Comparison of ENCODE assay signal across 25 cellular contexts in the genomic region with DNA sequence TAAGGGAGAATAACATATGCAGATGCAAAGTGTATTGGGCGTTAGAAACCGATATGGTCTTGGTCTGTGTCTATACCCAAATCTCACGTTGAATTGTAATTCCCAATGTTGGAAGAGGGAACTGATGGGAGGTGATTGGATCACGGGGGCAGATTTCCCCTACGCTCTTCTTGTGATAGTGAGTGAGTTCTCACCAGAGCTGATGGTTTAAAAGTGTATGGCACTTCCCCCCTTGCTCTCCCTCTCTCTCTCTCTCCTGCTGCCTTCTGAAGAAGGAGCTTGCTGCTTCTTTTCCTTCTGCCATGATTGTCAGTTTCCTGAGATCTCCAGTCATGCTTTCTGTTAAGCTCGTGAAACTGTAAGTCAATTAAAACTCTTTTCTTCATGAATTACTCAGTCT.
"Had no signal": no experiment of that assay in that cellular context is flagged by ENCODE, and none has a peak within 500 bp of the region (broad histone marks: within the 10 kb centered on the region; RNA-seq: fewer than 3 reads in every experiment).

No MANE protein-coding gene starts in this region.

- H3K4me1 ChIP-seq: breast epithelium, colonic mucosa, left lung, tibial artery had no signal

- H3K4me2 ChIP-seq: hepatocyte had no signal

- H3K4me3 ChIP-seq: breast epithelium, colonic mucosa, dorsolateral prefrontal cortex, hepatocyte, left lung, tibial artery had no signal

- H3K27me3 ChIP-seq: breast epithelium, colonic mucosa, dorsolateral prefrontal cortex, hepatocyte, left lung, tibial artery had no signal

- H3K27ac ChIP-seq: breast epithelium, colonic mucosa, dorsolateral prefrontal cortex, hepatocyte, left lung, tibial artery had no signal

- H3K36me3 ChIP-seq: breast epithelium, colonic mucosa, left lung, tibial artery had no signal

- H3K79me2 ChIP-seq: hepatocyte had no signal

- H3K4me1 Mint-ChIP-seq: activated naive CD8-positive, alpha-beta T cell treated with anti-CD3 and anti-CD28 coated beads for 36 hours; central memory CD8-positive, alpha-beta T cell; stimulated activated effector memory CD8-positive, alpha-beta T cell treated with anti-CD3 and anti-CD28 coated beads, Interleukin-12 subunit alpha, Interleukin-12 subunit beta, amount 100 ng/mL, for 72 hours; stimulated activated naive CD8-positive, alpha-beta T cell treated with anti-CD3 and anti-CD28 coated beads, Interleukin-15, amount 100 ng/mL, for 72 hours had no signal

- H2AFZ ChIP-seq: hepatocyte had no signal

- H3K27ac Mint-ChIP-seq: activated naive CD8-positive, alpha-beta T cell treated with anti-CD3 and anti-CD28 coated beads for 36 hours; effector memory CD8-positive, alpha-beta T cell; stimulated activated effector memory CD8-positive, alpha-beta T cell treated with anti-CD3 and anti-CD28 coated beads, Interleukin-12 subunit alpha, Interleukin-12 subunit beta, amount 100 ng/mL, for 72 hours; stimulated activated naive CD8-positive, alpha-beta T cell treated with anti-CD3 and anti-CD28 coated beads, Interleukin-15, amount 100 ng/mL, for 72 hours had no signal

- ATAC-seq: activated T-cell treated with anti-CD3 and anti-CD28 coated beads, Interleukin-2, amount 50 U/mL, for 4 hours; effector memory CD8-positive, alpha-beta T cell; esophagus mucosa; left lung; sciatic nerve; stimulated activated effector memory CD8-positive, alpha-beta T cell treated with anti-CD3 and anti-CD28 coated beads, Interleukin-12 subunit alpha, Interleukin-12 subunit beta, amount 100 ng/mL, for 72 hours; stimulated activated naive CD8-positive, alpha-beta T cell treated with anti-CD3 and anti-CD28 coated beads, Interleukin-15, amount 100 ng/mL, for 72 hours had no signal

- DNase-seq: activated CD4-positive, alpha-beta T cell treated with anti-CD3 and anti-CD28 coated beads for 4 hours; activated CD4-positive, alpha-beta T cell treated with anti-CD3 and anti-CD28 coated beads, Interleukin-2, amount 50 U/mL, for 48 hours; activated CD4-positive, CD25-positive, alpha-beta regulatory T cell; activated CD8-positive, alpha-beta memory T cell treated with anti-CD3 and anti-CD28 coated beads, Interleukin-2, amount 50 U/mL, for 48 hours; activated naive CD4-positive, alpha-beta T cell treated with Interleukin-2 at 50 U/mL for 16 hours; activated naive CD8-positive, alpha-beta T cell treated with anti-CD3 and anti-CD28 coated beads for 36 hours; activated T-cell treated with anti-CD3 and anti-CD28 coated beads, Interleukin-2, amount 50 U/mL, for 4 hours; amniotic stem cell; colonic mucosa; dorsolateral prefrontal cortex; effector memory CD8-positive, alpha-beta T cell; glutamatergic neuron; kidney glomerular epithelial cell; occipital lobe; small intestine; stimulated activated CD4-positive, alpha-beta T cell treated with anti-CD3 and anti-CD28 coated beads, Interleukin-2, amount 100 ng/mL, for 24 hours; stimulated activated naive CD8-positive, alpha-beta T cell treated with anti-CD3 and anti-CD28 coated beads, Interleukin-15, amount 100 ng/mL, for 72 hours; tibial artery had no signal

- H3K9me3 ChIP-seq: breast epithelium, colonic mucosa, tibial artery had no signal

- H3K27me3 Mint-ChIP-seq: activated naive CD8-positive, alpha-beta T cell treated with anti-CD3 and anti-CD28 coated beads for 36 hours; central memory CD8-positive, alpha-beta T cell; effector memory CD8-positive, alpha-beta T cell; stimulated activated naive CD8-positive, alpha-beta T cell treated with anti-CD3 and anti-CD28 coated beads, Interleukin-15, amount 100 ng/mL, for 72 hours had no signal

- H3K4me3 Mint-ChIP-seq: activated naive CD8-positive, alpha-beta T cell treated with anti-CD3 and anti-CD28 coated beads for 36 hours; activated T-cell treated with anti-CD3 and anti-CD28 coated beads, Interleukin-2, amount 50 U/mL, for 4 hours; central memory CD8-positive, alpha-beta T cell; effector memory CD8-positive, alpha-beta T cell; stimulated activated effector memory CD8-positive, alpha-beta T cell treated with anti-CD3 and anti-CD28 coated beads, Interleukin-12 subunit alpha, Interleukin-12 subunit beta, amount 100 ng/mL, for 72 hours; stimulated activated naive CD8-positive, alpha-beta T cell treated with anti-CD3 and anti-CD28 coated beads, Interleukin-15, amount 100 ng/mL, for 72 hours had no signal

- H3K36me3 Mint-ChIP-seq: activated naive CD8-positive, alpha-beta T cell treated with anti-CD3 and anti-CD28 coated beads for 36 hours; stimulated activated effector memory CD8-positive, alpha-beta T cell treated with anti-CD3 and anti-CD28 coated beads, Interleukin-12 subunit alpha, Interleukin-12 subunit beta, amount 100 ng/mL, for 72 hours had no signal
